In the genomic region with DNA sequence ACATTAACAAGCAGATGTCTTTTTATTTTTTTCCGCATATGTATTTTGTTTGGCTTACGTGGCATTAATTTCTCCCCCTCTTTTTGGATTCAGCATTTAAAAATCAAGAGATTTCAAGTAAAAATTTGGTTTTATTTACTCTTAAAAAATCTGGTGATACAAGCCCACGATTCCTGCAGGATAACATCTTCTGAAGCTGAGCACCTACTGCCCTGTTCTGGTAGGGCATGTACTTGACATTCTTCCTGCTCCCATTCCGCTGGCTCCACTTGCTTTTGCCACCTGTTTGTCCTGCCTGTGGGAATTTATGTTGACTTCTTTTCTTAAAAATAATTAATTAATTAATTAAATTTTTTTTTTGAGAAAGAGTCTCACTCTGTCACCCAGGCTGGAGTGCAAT, we compare ENCODE assay signal across 22 cellular contexts.
DNase-seq lines count a peak whose midpoint lies in the region; ATAC-seq, FAIRE-seq and TF ChIP-seq lines count a peak whose summit lies in the region.
"Had no signal": no experiment of that assay in that cellular context is flagged by ENCODE, and none has a peak within 500 bp of the region (broad histone marks: within the 10 kb centered on the region; RNA-seq: fewer than 3 reads in every experiment).

No MANE protein-coding gene starts in this region.

- H3K27ac Mint-ChIP-seq in neural progenitor cell (no peak overlapping the region), type B pancreatic cell (no peak overlapping the region)
- H3K27ac Mint-ChIP-seq: B cell; CD4-positive, alpha-beta T cell; CD8-positive, alpha-beta T cell had no signal

- in situ Hi-C loops in HepG2 (cut with HindIII; ENCODE audit: extremely low pct_ligation_motif_present, low pct_unique_long_range_greater_than_20kb): no loop called here

- ATAC-seq in HepG2: peak; percentile 58; the same call in 2 of the 3 replicates
- ATAC-seq in right lobe of liver: no peak
- ATAC-seq: A549; CD8-positive, alpha-beta T cell had no signal

- H3F3A ChIP-seq in neural progenitor cell (ENCODE audit: low read depth): peaks cover 10% of the 10 kb centered on the region

- no peaks in the 10 kb centered on the region for H3K9me3 Mint-ChIP-seq in neural progenitor cell
- peaks cover 10% of the 10 kb centered on the region for H3K9me3 Mint-ChIP-seq in type B pancreatic cell
- H3K9me3 Mint-ChIP-seq: CD4-positive, alpha-beta T cell; CD8-positive, alpha-beta T cell had no signal

- DNase-seq in HepG2 (ENCODE audit: low spot score) (no peak), right lobe of liver (no peak), neural progenitor cell (ENCODE audit: low spot score) (no peak), type B pancreatic cell (ENCODE audit: extremely low spot score, unreplicated experiment) (no peak), cortex of kidney (lab: John Stamatoyannopoulos, UW) (no peak), midbrain (lab: John Stamatoyannopoulos, UW) (no peak)
- DNase-seq: AML-193; Caco-2; Calu3; CD4-positive, alpha-beta T cell; CD8-positive, alpha-beta T cell; DMS79 treated with DMSO at 0.1 percent for 48 hours; GF-D8 had no signal

- peak overlapping the region; percentile 49 for H2AFZ ChIP-seq in HepG2 (ENCODE audit: low read length)
- peak overlapping the region; percentile 78 for H2AFZ ChIP-seq in neural progenitor cell (replicated peaks)

- POLR2A ChIA-PET in HepG2 (lab: Yijun Ruan, JAX): interaction anchor here (0.9 to 2.0 kb wide), 2 partner anchors 11 to 588 kb away, joined by 3 to 13 read pairs; no protein-coding TSS in a partner anchor

- no peak for TF ChIP-seq EP300 in HepG2 (IDR thresholded peaks at IDR 0.05; ENCODE audit: low read depth in 2 of 2, low read length in 2 of 2)
- no peak for TF ChIP-seq EP300 in HepG2 (CRISPR knock-in tag; IDR thresholded peaks at IDR 0.05; ENCODE audit: borderline replicate concordance)

- H3K4me2 ChIP-seq in HepG2 (ENCODE audit: low read depth, low read length) (peak overlapping the region; percentile 66), neural progenitor cell (no peak overlapping the region)
- H3K4me2 ChIP-seq: A549; BLaER1 treated with 17β-estradiol and CSF1 and Interleukin-3, amounts not matched to agents 10 nM and 100 nM had no signal

- H3K36me3 ChIP-seq in HepG2 (replicated peaks in 1 of 2; ENCODE audit: control insufficient read depth in 1 of 2, insufficient read depth in 2 of 2, low read length in 2 of 2) (no peaks in the 10 kb centered on the region), right lobe of liver (no peaks in the 10 kb centered on the region), neural progenitor cell (no peaks in the 10 kb centered on the region)
- H3K36me3 ChIP-seq: BLaER1 treated with 17β-estradiol and CSF1 and Interleukin-3, amounts not matched to agents 10 nM and 100 nM had no signal

- H3K9me3 ChIP-seq in HepG2 (ENCODE audit: low read length): no peaks in the 10 kb centered on the region
- H3K9me3 ChIP-seq in right lobe of liver: no peaks in the 10 kb centered on the region
- H3K9me3 ChIP-seq in neural progenitor cell (ENCODE audit: low read depth): no peaks in the 10 kb centered on the region
- H3K9me3 ChIP-seq: A549; BLaER1 treated with 17β-estradiol and CSF1 and Interleukin-3, amounts not matched to agents 10 nM and 100 nM; Caco-2 had no signal

- no peaks in the 10 kb centered on the region for H4K20me1 ChIP-seq in HepG2 (ENCODE audit: insufficient read depth, low read length)
- H4K20me1 ChIP-seq in neural progenitor cell (ENCODE audit: low read depth): no peaks in the 10 kb centered on the region
- H4K20me1 ChIP-seq: BLaER1 treated with 17β-estradiol and CSF1 and Interleukin-3, amounts not matched to agents 10 nM and 100 nM had no signal

- H3K27me3 Mint-ChIP-seq in neural progenitor cell (ENCODE audit: insufficient read depth, low read depth) (peaks cover 2% of the 10 kb centered on the region), type B pancreatic cell (no peaks in the 10 kb centered on the region)

- TF ChIP-seq POLR2A in HepG2 (IDR thresholded peaks at IDR 0.05; ENCODE audit: insufficient read depth in 1 of 2, low read depth in 2 of 2, low read length in 2 of 2) (no peak), right lobe of liver (IDR thresholded peaks at IDR 0.05) (no peak)

- FAIRE-seq in HepG2 (lab: Jason Lieb, UNC): no peak
- FAIRE-seq: A549, D721Med, G401.6, GM12891, GM19239 had no signal

- TF ChIP-seq CTCF in HepG2 (CRISPR knock-in tag; IDR thresholded peaks at IDR 0.05): no peak
- TF ChIP-seq CTCF in right lobe of liver (IDR thresholded peaks at IDR 0.05): no peak
- TF ChIP-seq CTCF in neural progenitor cell (IDR thresholded peaks at IDR 0.05): no peak
- TF ChIP-seq CTCF in type B pancreatic cell (conservative IDR thresholded peaks at IDR 0.05): peak; percentile 53

- TF ChIP-seq RAD21 in HepG2 (CRISPR knock-in tag; IDR thresholded peaks at IDR 0.05): no peak

- H3K79me2 ChIP-seq in HepG2 (ENCODE audit: insufficient read depth, low read length) (no peaks in the 10 kb centered on the region), neural progenitor cell (ENCODE audit: low read depth) (no peaks in the 10 kb centered on the region)

- peak overlapping the region in 1 of 3 experiments; percentile 3; a peak in 2 of 6 replicates for H3K4me3 ChIP-seq in HepG2 (replicated peaks in 1 of 3; ENCODE audit: insufficient read depth in 1 of 3, low read depth in 2 of 3, low read length in 3 of 3)
- H3K4me3 ChIP-seq in right lobe of liver: no peak overlapping the region
- no peak overlapping the region for H3K4me3 ChIP-seq in neural progenitor cell
- H3K4me3 ChIP-seq: A549; BLaER1 treated with 17β-estradiol and CSF1 and Interleukin-3, amounts not matched to agents 10 nM and 100 nM had no signal

- H3K4me1 ChIP-seq in HepG2 (ENCODE audit: insufficient read depth, low read length) (peaks cover 34% of the 10 kb centered on the region), right lobe of liver (no peaks in the 10 kb centered on the region), neural progenitor cell (peaks cover 25% of the 10 kb centered on the region)
- H3K4me1 ChIP-seq: A549, Caco-2 had no signal

- BruUV-seq in HepG2 (replicated peaks; lab: Mats Ljungman, UMichigan): no TSS peak

- no peak overlapping the region for H3K4me3 Mint-ChIP-seq in neural progenitor cell
- H3K4me3 Mint-ChIP-seq in type B pancreatic cell: no peak overlapping the region
- H3K4me3 Mint-ChIP-seq: B cell; CD4-positive, alpha-beta T cell; CD8-positive, alpha-beta T cell had no signal

- intact Hi-C loops in HepG2 (cut with micrococcal nuclease; ENCODE audit: unreplicated experiment) (no loop called here), right lobe of liver (cut with DNase I) (no loop called here)

- H3K27ac ChIP-seq in HepG2 (ENCODE audit: extremely low read length, insufficient read depth, low read length) (peak overlapping the region; percentile 87), right lobe of liver (no peak overlapping the region), neural progenitor cell (no peak overlapping the region)
- H3K27ac ChIP-seq: 22Rv1; A549; BLaER1 treated with 17β-estradiol and CSF1 and Interleukin-3, amounts not matched to agents 10 nM and 100 nM; C4-2B had no signal

- H3K9ac ChIP-seq in HepG2 (ENCODE audit: insufficient read depth, low read depth, low read length) (peak overlapping the region; percentile 36; the same call in 1 of the 2 replicates), neural progenitor cell (no peak overlapping the region)
- H3K9ac ChIP-seq: BLaER1 treated with 17β-estradiol and CSF1 and Interleukin-3, amounts not matched to agents 10 nM and 100 nM had no signal

- H3K27me3 ChIP-seq in HepG2 (ENCODE audit: control insufficient read depth in 1 of 2, insufficient read depth in 2 of 2, low read length in 2 of 2): no peaks in the 10 kb centered on the region
- H3K27me3 ChIP-seq in right lobe of liver: no peaks in the 10 kb centered on the region
- H3K27me3 ChIP-seq in neural progenitor cell: no peaks in the 10 kb centered on the region
- H3K27me3 ChIP-seq: BLaER1 treated with 17β-estradiol and CSF1 and Interleukin-3, amounts not matched to agents 10 nM and 100 nM had no signal

- H3K4me1 Mint-ChIP-seq in neural progenitor cell (peaks cover 30% of the 10 kb centered on the region), type B pancreatic cell (ENCODE audit: unreplicated experiment) (peaks cover 14% of the 10 kb centered on the region)
- H3K4me1 Mint-ChIP-seq: B cell had no signal

- CTCF ChIA-PET in HepG2 (lab: Yijun Ruan, JAX; ENCODE audit: low intra/inter-chr PET ratio, low total read pairs): no interaction called here

- 95% methylated on average over 4 of the region's 4 CpGs for WGBS in HepG2 (ENCODE audit: low lambda C conversion rate)
- 95% methylated on average over 4 of the region's 4 CpGs for WGBS in right lobe of liver (ENCODE audit: insufficient coverage, low coverage, low lambda C conversion rate, missing lambda C conversion rate)

- H3K36me3 Mint-ChIP-seq in neural progenitor cell (no peaks in the 10 kb centered on the region), type B pancreatic cell (peaks cover 6% of the 10 kb centered on the region)
- H3K36me3 Mint-ChIP-seq: CD8-positive, alpha-beta T cell had no signal

TF ChIP-seq in HepG2, 621 proteins besides CTCF, POLR2A, EP300 and RAD21:
- TF ChIP-seq NCOA2 (CRISPR knock-in tag; IDR thresholded peaks at IDR 0.05) (no peak), TCF7L2 (IDR thresholded peaks at IDR 0.05; ENCODE audit: low read depth, low read length) (peak; percentile 2; the same call in 1 of the 2 replicates), KDM3A (CRISPR knock-in tag; IDR thresholded peaks at IDR 0.05; ENCODE audit: low read depth) (no peak), ZNF788 (CRISPR knock-in tag; IDR thresholded peaks at IDR 0.05; ENCODE audit: borderline replicate concordance) (0 out of 2 replicates have a peak, but pooled peaks have one; percentile 2)
